ENCODE assay signal across 16 cellular contexts in genomic region chrX:30618160-30618765, GRCh38. TPM values are rescaled to one million over a fixed set of nuclear protein-coding genes. Genes with fewer than 3 reads are reported as not detected.
A peak's percentile ranks its signal among the peaks of the same experiment; 100 is the strongest.
DNase-seq lines count a peak whose midpoint lies in the region; ATAC-seq and TF ChIP-seq lines count a peak whose summit lies in the region.
"Had no signal": no experiment of that assay in that cellular context is flagged by ENCODE, and none has a peak within 500 bp of the region (broad histone marks: within the 10 kb centered on the region; RNA-seq: fewer than 3 reads in every experiment).

No MANE protein-coding gene starts in this region.

- H3K9me3 ChIP-seq in CD4-positive, alpha-beta T cell (ENCODE audit: control insufficient read depth, low read length): peaks cover 8% of the 10 kb centered on the region

- CTCF ChIA-PET in Calu3 (lab: Charles Lee): interaction anchor here (0.7 to 1.2 kb wide), 3 partner anchors 46 to 49 kb away, joined by 3 to 5 read pairs (median 3); no protein-coding TSS in a partner anchor
- CTCF ChIA-PET in CD4-positive, alpha-beta T cell (lab: Charles Lee): no interaction called here

- no peaks in the 10 kb centered on the region for H3K4me1 Mint-ChIP-seq in Calu3 (ENCODE audit: low read depth, unreplicated experiment)
- H3K4me1 Mint-ChIP-seq in HFFc6 (ENCODE audit: low read depth): peaks cover 31% of the 10 kb centered on the region
- H3K4me1 Mint-ChIP-seq in T-helper 2 cell treated with Interferon-gamma antibody and Interleukin-4, amounts not matched to agents 5 μg/mL and 100 μg/mL, for 36 hours (ENCODE audit: low read depth): no peaks in the 10 kb centered on the region
- H3K4me1 Mint-ChIP-seq in mesothelial cell of epicardium: no peaks in the 10 kb centered on the region
- no peaks in the 10 kb centered on the region for H3K4me1 Mint-ChIP-seq in CD4-positive, alpha-beta T cell (ENCODE audit: low read depth)
- H3K4me1 Mint-ChIP-seq: activated naive CD8-positive, alpha-beta T cell treated with anti-CD3 and anti-CD28 coated beads, Interleukin-2, amount 10 ng/mL, durations not matched to agents 7 days and 5 days had no signal

- POLR2A ChIA-PET in CD4-positive, alpha-beta T cell (lab: Charles Lee): no interaction called here

- peak; percentile 1 for DNase-seq in Calu3
- DNase-seq in HFFc6: no peak
- DNase-seq in OCI-M1 (lab: John Stamatoyannopoulos, UW): peak; percentile 9
- peak; percentile 7 for DNase-seq in iPS-NIHi11 (ENCODE audit: low spot score)
- DNase-seq in cerebellar nuclear complex (lab: John Stamatoyannopoulos, UW): no peak
- DNase-seq in T-helper 2 cell treated with Interferon-gamma antibody and Interleukin-4, amounts not matched to agents 5 μg/mL and 100 μg/mL, for 36 hours (ENCODE audit: low spot score): no peak
- DNase-seq in mesothelial cell of epicardium (ENCODE audit: low spot score in 2 of 2, unreplicated experiment in 2 of 2): no peak
- no peak for DNase-seq in CD4-positive, alpha-beta T cell
- DNase-seq: activated CD8-positive, alpha-beta memory T cell treated with anti-CD3 and anti-CD28 coated beads, Interleukin-2, amount 50 U/mL, for 48 hours; activated naive CD8-positive, alpha-beta T cell treated with anti-CD3 and anti-CD28 coated beads, Interleukin-2, amount 10 ng/mL, durations not matched to agents 7 days and 5 days; Right ventricle myocardium superior; stimulated activated CD4-positive, alpha-beta T cell treated with anti-CD3 and anti-CD28 coated beads, Interleukin-2, amount 100 ng/mL, for 48 hours; stimulated activated naive B cell treated with anti-CD40 and anti-IgM and Interleukin-4, amounts not matched to agents 10 μg/mL and 1 μg/mL and 100 μg/mL, for 72 hours had no signal

- H3K27ac Mint-ChIP-seq in Calu3 (ENCODE audit: unreplicated experiment) (no peak overlapping the region), HFFc6 (no peak overlapping the region), mesothelial cell of epicardium (no peak overlapping the region)
- no peak overlapping the region for H3K27ac Mint-ChIP-seq in T-helper 2 cell treated with Interferon-gamma antibody and Interleukin-4, amounts not matched to agents 5 μg/mL and 100 μg/mL, for 36 hours
- H3K27ac Mint-ChIP-seq in CD4-positive, alpha-beta T cell: no peak overlapping the region
- H3K27ac Mint-ChIP-seq: activated naive CD8-positive, alpha-beta T cell treated with anti-CD3 and anti-CD28 coated beads, Interleukin-2, amount 10 ng/mL, durations not matched to agents 7 days and 5 days; stimulated activated naive B cell treated with anti-CD40 and anti-IgM and Interleukin-4, amounts not matched to agents 10 μg/mL and 1 μg/mL and 100 μg/mL, for 72 hours had no signal

- H3K36me3 Mint-ChIP-seq in Calu3 (ENCODE audit: insufficient read depth, unreplicated experiment) (no peaks in the 10 kb centered on the region), HFFc6 (ENCODE audit: low read depth) (peaks cover 7% of the 10 kb centered on the region; the same call in 1 of the 2 replicates), mesothelial cell of epicardium (peaks cover 3% of the 10 kb centered on the region)
- H3K36me3 Mint-ChIP-seq in T-helper 2 cell treated with Interferon-gamma antibody and Interleukin-4, amounts not matched to agents 5 μg/mL and 100 μg/mL, for 36 hours (ENCODE audit: low read depth): no peaks in the 10 kb centered on the region
- no peaks in the 10 kb centered on the region for H3K36me3 Mint-ChIP-seq in CD4-positive, alpha-beta T cell (ENCODE audit: low read depth)
- H3K36me3 Mint-ChIP-seq: activated naive CD8-positive, alpha-beta T cell treated with anti-CD3 and anti-CD28 coated beads, Interleukin-2, amount 10 ng/mL, durations not matched to agents 7 days and 5 days had no signal

- no peak for TF ChIP-seq CTCF in Calu3 (IDR thresholded peaks at IDR 0.05; ENCODE audit: unreplicated experiment)
- TF ChIP-seq CTCF in HFFc6 (IDR thresholded peaks at IDR 0.05): 0 out of 2 replicates have a peak, but pooled peaks have one; percentile 22
- no peak for TF ChIP-seq CTCF in mesothelial cell of epicardium (IDR thresholded peaks at IDR 0.05; ENCODE audit: unreplicated experiment)
- no peak for TF ChIP-seq CTCF in CD4-positive, alpha-beta T cell (IDR thresholded peaks at IDR 0.05)

- H3K9me3 Mint-ChIP-seq in Calu3 (ENCODE audit: low read depth, unreplicated experiment) (no peaks in the 10 kb centered on the region), HFFc6 (peaks cover 9% of the 10 kb centered on the region), mesothelial cell of epicardium (peaks cover 39% of the 10 kb centered on the region)
- H3K9me3 Mint-ChIP-seq in T-helper 2 cell treated with Interferon-gamma antibody and Interleukin-4, amounts not matched to agents 5 μg/mL and 100 μg/mL, for 36 hours: peaks cover 12% of the 10 kb centered on the region
- no peaks in the 10 kb centered on the region for H3K9me3 Mint-ChIP-seq in CD4-positive, alpha-beta T cell

- no peak overlapping the region for H3K27ac ChIP-seq in CD4-positive, alpha-beta T cell (ENCODE audit: low read depth, low read length)
- H3K27ac ChIP-seq: coronary artery had no signal

- H3K27me3 Mint-ChIP-seq in Calu3 (ENCODE audit: unreplicated experiment): no peaks in the 10 kb centered on the region
- peaks cover 1% of the 10 kb centered on the region; the same call in 1 of the 2 replicates for H3K27me3 Mint-ChIP-seq in HFFc6 (ENCODE audit: insufficient read depth)
- H3K27me3 Mint-ChIP-seq in T-helper 2 cell treated with Interferon-gamma antibody and Interleukin-4, amounts not matched to agents 5 μg/mL and 100 μg/mL, for 36 hours (ENCODE audit: low read depth): no peaks in the 10 kb centered on the region
- no peaks in the 10 kb centered on the region for H3K27me3 Mint-ChIP-seq in mesothelial cell of epicardium (ENCODE audit: low read depth)
- no peaks in the 10 kb centered on the region for H3K27me3 Mint-ChIP-seq in CD4-positive, alpha-beta T cell
- H3K27me3 Mint-ChIP-seq: activated naive CD8-positive, alpha-beta T cell treated with anti-CD3 and anti-CD28 coated beads, Interleukin-2, amount 10 ng/mL, durations not matched to agents 7 days and 5 days; stimulated activated naive B cell treated with anti-CD40 and anti-IgM and Interleukin-4, amounts not matched to agents 10 μg/mL and 1 μg/mL and 100 μg/mL, for 72 hours had no signal

- H3K4me3 Mint-ChIP-seq in Calu3 (ENCODE audit: low read depth, unreplicated experiment) (no peak overlapping the region), HFFc6 (no peak overlapping the region), mesothelial cell of epicardium (no peak overlapping the region)
- no peak overlapping the region for H3K4me3 Mint-ChIP-seq in T-helper 2 cell treated with Interferon-gamma antibody and Interleukin-4, amounts not matched to agents 5 μg/mL and 100 μg/mL, for 36 hours
- no peak overlapping the region for H3K4me3 Mint-ChIP-seq in CD4-positive, alpha-beta T cell
- H3K4me3 Mint-ChIP-seq: activated naive CD8-positive, alpha-beta T cell treated with anti-CD3 and anti-CD28 coated beads, Interleukin-2, amount 10 ng/mL, durations not matched to agents 7 days and 5 days; stimulated activated naive B cell treated with anti-CD40 and anti-IgM and Interleukin-4, amounts not matched to agents 10 μg/mL and 1 μg/mL and 100 μg/mL, for 72 hours had no signal

- no TSS peak for BruUV-seq in Calu3 (replicated peaks; lab: Mats Ljungman, UMichigan)

- H3K27me3 ChIP-seq in CD4-positive, alpha-beta T cell (ENCODE audit: control insufficient read depth, insufficient read depth, low read length): no peaks in the 10 kb centered on the region

- no peak for ATAC-seq in CD4-positive, alpha-beta T cell (ENCODE audit: poor library complexity)

- intact Hi-C loops in Calu3 (cut with micrococcal nuclease; ENCODE audit: unreplicated experiment): no loop called here
- intact Hi-C loops in CD4-positive, alpha-beta T cell (cut with DNase I, micrococcal nuclease): no loop called here

RNA-seq across cellular contexts. Expression of gene GK, which starts 35.0 kb away (rescaled TPM):
- 14.3 and 15.2 TPM in 2 replicates for total RNA-seq in Calu3 (2022)
- total RNA-seq in HFFc6 (2021; fragmentation: NEBNext Ultra II Directional; extraction: Animal tissue kit (Norgen Biotek cat#: 25700)): 1 to 10 TPM; 5.2 to 8.7 (median 7.9) TPM
- 7.5 to 8.2 TPM (median 8.0 TPM) in 3 replicates for total RNA-seq in mesothelial cell of epicardium
- 1 to 10 TPM; 1.4 to 1.9 TPM for total RNA-seq in CD4-positive, alpha-beta T cell

RNA-seq across cellular contexts. Expression of gene TASL, which starts 40.7 kb away (rescaled TPM):
- total RNA-seq in Calu3 (2022) (not detected in 2 replicates), mesothelial cell of epicardium (not detected in 3 replicates)
- total RNA-seq in HFFc6 (2021; fragmentation: NEBNext Ultra II Directional; extraction: Animal tissue kit (Norgen Biotek cat#: 25700)): not detected
- total RNA-seq in CD4-positive, alpha-beta T cell: under 1 TPM; 0.41 to 0.75 TPM
- total RNA-seq: kidney epithelial cell, myocyte had no signal

Comparison
In these comparisons a context has a peak if more than half of its experiments do, and no peak if none do; other contexts are left out.
1. DNase-seq: peak in Calu3 (single experiment), OCI-M1 (single experiment) and iPS-NIHi11 (single experiment); none in HFFc6 (single experiment), cerebellar nuclear complex (0 of 2), T-helper 2 cell treated with Interferon-gamma antibody and Interleukin-4, amounts not matched to agents 5 μg/mL and 100 μg/mL, for 36 hours (single experiment), mesothelial cell of epicardium (0 of 2) and CD4-positive, alpha-beta T cell (0 of 10).